In genomic region chr14:64952598-64953309, GRCh38 we compare ENCODE assay signal across 9 cellular contexts. TPM values are rescaled to one million over a fixed set of nuclear protein-coding genes. Genes with fewer than 3 reads are reported as not detected.
A peak's percentile ranks its signal among the peaks of the same experiment; 100 is the strongest.
DNase-seq lines count a peak whose midpoint lies in the region; ATAC-seq and TF ChIP-seq lines count a peak whose summit lies in the region.
"Had no signal": no experiment of that assay in that cellular context is flagged by ENCODE, and none has a peak within 500 bp of the region (broad histone marks: within the 10 kb centered on the region; RNA-seq: fewer than 3 reads in every experiment).

No MANE protein-coding gene starts in this region.

- peak; percentile 22 for TF ChIP-seq CTCF in 22Rv1 (IDR thresholded peaks at IDR 0.05)
- TF ChIP-seq CTCF in brain microvascular endothelial cell (IDR thresholded peaks at IDR 0.05; ENCODE audit: low read depth, low read length, missing control alignments): peak; percentile 37
- TF ChIP-seq CTCF in adrenal gland (IDR thresholded peaks at IDR 0.05): no peak

- H3K4me1 ChIP-seq in adrenal gland (replicated peaks in 1 of 2): no peaks in the 10 kb centered on the region

- no peaks in the 10 kb centered on the region for H3K9me3 ChIP-seq in adrenal gland (replicated peaks in 1 of 3)

- no peaks in the 10 kb centered on the region for H3K27me3 ChIP-seq in brain microvascular endothelial cell (replicated peaks)
- H3K27me3 ChIP-seq in adrenal gland: no peaks in the 10 kb centered on the region

- intact Hi-C loops in adrenal gland (cut with DNase I): no loop called here

- H3K27ac ChIP-seq in 22Rv1 (no peak overlapping the region), brain microvascular endothelial cell (no peak overlapping the region), adrenal gland (peak overlapping the region in 1 of 5 donors; percentile 46)

- no peak overlapping the region for H3K4me3 ChIP-seq in brain microvascular endothelial cell (ENCODE audit: low read depth, low read length)
- no peak overlapping the region for H3K4me3 ChIP-seq in adrenal gland

- DNase-seq in brain microvascular endothelial cell (peak; percentile 45), H4 (ENCODE audit: low spot score) (no peak), AG08395 (ENCODE audit: low spot score) (no peak), hypothalamus (lab: John Stamatoyannopoulos, UW) (no peak), adrenal gland (no peak)
- DNase-seq: trophoblast cell had no signal

- ATAC-seq in GM18502 (IDR thresholded peaks at IDR 0.05; ENCODE audit: poor library complexity, unreplicated experiment): peak; percentile 50
- peak; percentile 72 for ATAC-seq in HG03095 (IDR thresholded peaks at IDR 0.05; ENCODE audit: unreplicated experiment)

- in situ Hi-C loops in brain microvascular endothelial cell (cut with HindIII; ENCODE audit: low pct_ligation_motif_present, low sequenced_read_pairs): no loop called here

- WGBS in adrenal gland, 4 donors: 85 to 90% (median 86%) methylated on average over 7 of the region's 7 CpGs

- no peak for TF ChIP-seq POLR2A in adrenal gland (IDR thresholded peaks at IDR 0.05)

- no peaks in the 10 kb centered on the region for H3K36me3 ChIP-seq in brain microvascular endothelial cell (replicated peaks)
- peaks cover 0 to 6% of the 10 kb centered on the region in 2 donors for H3K36me3 ChIP-seq in adrenal gland (replicated peaks in 1 of 2)

RNA-seq across cellular contexts. Expression of gene GPX2, which starts 10.2 kb away (rescaled TPM):
- total RNA-seq in H4 (2014; rRNA removed; shearing (Covaris generic)): not detected in 2 replicates
- under 1 TPM in 2 of 8 donors, not detected in 6; 0.31 to 0.36 TPM for total RNA-seq in adrenal gland
- 1 to 10 TPM in 1 of 3 donors, under 1 TPM in 1, not detected in 1; 0.73 to 1.4 TPM for polyA plus RNA-seq in adrenal gland

RNA-seq across cellular contexts. Expression of gene RAB15, which starts 19.4 kb away (rescaled TPM):
- total RNA-seq in H4 (2014; rRNA removed; shearing (Covaris generic)): 10.1 and 10.3 TPM in 2 replicates
- 1 to 10 TPM in 7 of 8 donors, under 1 TPM in 1; 0.95 to 8.9 (median 3.2) TPM for total RNA-seq in adrenal gland
- 1 to 10 TPM; 3.6 to 8.6 (median 5.8) TPM for polyA plus RNA-seq in adrenal gland

RNA-seq across cellular contexts. Expression of gene FNTB, which starts 33.9 kb away (rescaled TPM):
- 5.7 and 15.9 TPM in 2 replicates for total RNA-seq in H4 (2014; rRNA removed; shearing (Covaris generic))
- total RNA-seq in adrenal gland: 10 to 100 TPM; 12.2 to 27.2 (median 25.0) TPM
- 10 to 100 TPM; 18.0 to 20.2 (median 18.7) TPM for polyA plus RNA-seq in adrenal gland

RNA-seq across cellular contexts. Expression of gene CHURC1, which starts 38.5 kb away (rescaled TPM):
- 77.0 and 92.5 TPM in 2 replicates for total RNA-seq in H4 (2014; rRNA removed; shearing (Covaris generic))
- 100 to 1,000 TPM in 1 of 8 donors, 10 to 100 TPM in 7; 54.4 to 101 (median 74.2) TPM for total RNA-seq in adrenal gland
- 10 to 100 TPM; 36.7 to 97.0 (median 46.4) TPM for polyA plus RNA-seq in adrenal gland

Comparison
In these comparisons a context has a peak if more than half of its experiments do, and no peak if none do; other contexts are left out.
1. CTCF ChIP-seq: peak in 22Rv1 (single experiment) and brain microvascular endothelial cell (single experiment); none in adrenal gland (0 of 6).